Comparison of ENCODE assay signal across 20 cellular contexts in genomic region chr6:44508646-44509045, GRCh38.
A peak's percentile ranks its signal among the peaks of the same experiment; 100 is the strongest.
DNase-seq lines count a peak whose midpoint lies in the region; ATAC-seq and TF ChIP-seq lines count a peak whose summit lies in the region.
"Had no signal": no experiment of that assay in that cellular context is flagged by ENCODE, and none has a peak within 500 bp of the region (broad histone marks: within the 10 kb centered on the region; RNA-seq: fewer than 3 reads in every experiment).

No MANE protein-coding gene starts in this region.

- H3K79me2 ChIP-seq in PC-3 (ENCODE audit: low read length), result no peaks in the 10 kb centered on the region

- no peaks in the 10 kb centered on the region for H3K27me3 ChIP-seq in PC-3 (ENCODE audit: low read length)
- peaks cover 0 to 6% (median 2%) of the 10 kb centered on the region in 3 experiments for H3K27me3 ChIP-seq in neuronal stem cell (ENCODE audit: control insufficient read depth in 3 of 3, insufficient read depth in 3 of 3, low read depth in 1 of 3, low read length in 3 of 3)
- H3K27me3 ChIP-seq: BLaER1 treated with 17β-estradiol and CSF1 and Interleukin-3, amounts not matched to agents 10 nM and 100 nM; neural progenitor cell; Peyer's patch had no signal

- no TSS peak for BruUV-seq in PC-3 (replicated peaks; lab: Mats Ljungman, UMichigan)

- no peak overlapping the region for H3K4ac ChIP-seq in neuronal stem cell (ENCODE audit: low read length)

- DNase-seq in EH (ENCODE audit: low read depth) (peak; percentile 70), PC-3 (peak; percentile 73), fibroblast of peridontal ligament (ENCODE audit: extremely low read depth) (peak; percentile 78), skeletal muscle cell (ENCODE audit: low read depth) (peak; percentile 20), neuronal stem cell (ENCODE audit: low spot score) (no peak), occipital lobe (lab: John Stamatoyannopoulos, UW) (no peak), NCI-H1092 (lab: John Stamatoyannopoulos, UW) (no peak), cerebellar nuclear complex (lab: John Stamatoyannopoulos, UW) (no peak)
- DNase-seq: activated CD4-positive, alpha-beta T cell treated with anti-CD3 and anti-CD28 coated beads, Interleukin-2, amount 50 U/mL, for 4 hours; amygdala; glutamatergic neuron; GOT3; left ventricle myocardium superior; NCI-H1092 treated with DMSO at 0.1 percent for 48 hours; NCI-H2081; NCI-H446 treated with DMSO at 0.1 percent for 48 hours; Peyer's patch had no signal

- H3F3A ChIP-seq in PC-3 (ENCODE audit: low read length, unreplicated experiment), result no peaks in the 10 kb centered on the region

- H2BK12ac ChIP-seq in neuronal stem cell (ENCODE audit: low read length), result no peak overlapping the region

- POLR2A ChIA-PET in PC-3 (lab: Charles Lee; ENCODE audit: unreplicated experiment), result no interaction called here

- ATAC-seq in PC-3, result peak; percentile 98
- ATAC-seq: left ventricle myocardium superior had no signal

- no peak overlapping the region for H3K23ac ChIP-seq in neuronal stem cell (ENCODE audit: low read depth, low read length, poor library complexity)

- no peak overlapping the region for H2BK15ac ChIP-seq in neuronal stem cell (ENCODE audit: low read length)

- no peak overlapping the region for H3K14ac ChIP-seq in neuronal stem cell (ENCODE audit: low read length)

- no peak for TF ChIP-seq CTCF in PC-3 (conservative IDR thresholded peaks at IDR 0.05; ENCODE audit: low read depth, low read length)

- no peak overlapping the region for H2BK120ac ChIP-seq in neuronal stem cell (ENCODE audit: low read depth, low read length)

- H3K9me3 ChIP-seq in PC-3 (ENCODE audit: low read length) (no peaks in the 10 kb centered on the region), neuronal stem cell (replicated peaks in 1 of 2; ENCODE audit: control insufficient read depth in 2 of 2, insufficient read depth in 1 of 2, low read depth in 1 of 2, low read length in 2 of 2) (no peaks in the 10 kb centered on the region)
- H3K9me3 ChIP-seq: Peyer's patch had no signal

- no peak overlapping the region for H3K9ac ChIP-seq in PC-3 (ENCODE audit: low read length)
- H3K9ac ChIP-seq in neuronal stem cell (ENCODE audit: low read depth, low read length, poor library complexity), result no peak overlapping the region
- H3K9ac ChIP-seq: BLaER1 treated with 17β-estradiol and CSF1 and Interleukin-3, amounts not matched to agents 10 nM and 100 nM; KMS-11; neural progenitor cell had no signal

- no peaks in the 10 kb centered on the region for H4K20me1 ChIP-seq in PC-3 (ENCODE audit: low read length)
- H4K20me1 ChIP-seq: BLaER1 treated with 17β-estradiol and CSF1 and Interleukin-3, amounts not matched to agents 10 nM and 100 nM had no signal

- H2AK5ac ChIP-seq in neuronal stem cell (ENCODE audit: low read depth, low read length), result no peak overlapping the region

- no peak overlapping the region for H3K4me2 ChIP-seq in PC-3 (ENCODE audit: low read length)
- no peak overlapping the region for H3K4me2 ChIP-seq in neuronal stem cell (ENCODE audit: insufficient read depth, low read length, poor library complexity, severe bottlenecking)
- H3K4me2 ChIP-seq: BLaER1 treated with 17β-estradiol and CSF1 and Interleukin-3, amounts not matched to agents 10 nM and 100 nM; KMS-11; neural progenitor cell had no signal

- no peak overlapping the region for H4K8ac ChIP-seq in neuronal stem cell (ENCODE audit: low read depth, low read length)

- H2AFZ ChIP-seq in PC-3 (ENCODE audit: low read length), result no peak overlapping the region
- H2AFZ ChIP-seq in neuronal stem cell (ENCODE audit: low read length), result no peak overlapping the region
- H2AFZ ChIP-seq: neural progenitor cell had no signal

- H2BK5ac ChIP-seq in neuronal stem cell (ENCODE audit: low read length), result no peak overlapping the region

- H4K91ac ChIP-seq in neuronal stem cell (ENCODE audit: low read depth, low read length, poor library complexity), result no peak overlapping the region

- CTCF ChIA-PET in PC-3 (lab: Charles Lee), result interaction anchor here (0.7 to 1.4 kb wide), 2 partner anchors 22 to 33 kb away, joined by 3 to 7 read pairs; no protein-coding TSS in a partner anchor

- no peak overlapping the region for H3K18ac ChIP-seq in neuronal stem cell (ENCODE audit: low read length)

- H3K4me1 ChIP-seq in PC-3 (ENCODE audit: insufficient read depth, low read length) (peaks cover 13% of the 10 kb centered on the region), neuronal stem cell (ENCODE audit: control insufficient read depth in 2 of 2, insufficient read depth in 1 of 2, low read depth in 1 of 2, low read length in 2 of 2) (peaks cover 2% of the 10 kb centered on the region in 2 donors)
- H3K4me1 ChIP-seq: BLaER1 treated with 17β-estradiol and CSF1 and Interleukin-3, amounts not matched to agents 10 nM and 100 nM; neural progenitor cell; Peyer's patch had no signal

- 0 out of 2 replicates have a peak, but pooled peaks cover 4% of the 10 kb centered on the region for H3K9me2 ChIP-seq in PC-3 (replicated peaks; ENCODE audit: low read length)

- H3K27ac ChIP-seq in PC-3 (ENCODE audit: low read length) (peak overlapping the region; percentile 17; the same call in 1 of the 2 replicates), neuronal stem cell (replicated peaks; ENCODE audit: low read length) (no peak overlapping the region)
- H3K27ac ChIP-seq: BLaER1 treated with 17β-estradiol and CSF1 and Interleukin-3, amounts not matched to agents 10 nM and 100 nM; KMS-11; neural progenitor cell; Peyer's patch had no signal

- H3K36me3 ChIP-seq in PC-3 (ENCODE audit: low read depth, low read length) (no peaks in the 10 kb centered on the region), neuronal stem cell (replicated peaks in 1 of 2; ENCODE audit: control insufficient read depth in 2 of 2, insufficient read depth in 2 of 2, low read length in 2 of 2) (no peaks in the 10 kb centered on the region)
- H3K36me3 ChIP-seq: BLaER1 treated with 17β-estradiol and CSF1 and Interleukin-3, amounts not matched to agents 10 nM and 100 nM; neural progenitor cell; Peyer's patch had no signal

- intact Hi-C loops in PC-3 (cut with micrococcal nuclease), result loop anchor here (2.0 kb wide), 1 partner anchor 18 kb away; no protein-coding TSS in a partner anchor

- WGBS in neuronal stem cell (ENCODE audit: extremely low coverage in 2 of 2, insufficient read length in 2 of 2, insufficient replicate concordance in 1 of 2), 2 donors, result no CpG with 5 or more reads among the region's 1 CpG

- no peaks in the 10 kb centered on the region for H3K79me1 ChIP-seq in neuronal stem cell (ENCODE audit: low read depth, low read length)

- H3K4me3 ChIP-seq in PC-3 (ENCODE audit: low read length) (no peak overlapping the region), skeletal muscle cell (ENCODE audit: low read depth, low read length) (no peak overlapping the region), neuronal stem cell (ENCODE audit: low read length in 2 of 2) (no peak overlapping the region)
- H3K4me3 ChIP-seq: BLaER1 treated with 17β-estradiol and CSF1 and Interleukin-3, amounts not matched to agents 10 nM and 100 nM; neural progenitor cell; Peyer's patch had no signal

Comparison
In these comparisons a context has a peak if more than half of its experiments do, and no peak if none do; other contexts are left out.
1. DNase-seq: peak in EH (single experiment), PC-3 (single experiment), fibroblast of peridontal ligament (single experiment) and skeletal muscle cell (single experiment); none in neuronal stem cell (single experiment), occipital lobe (single experiment), NCI-H1092 (single experiment) and cerebellar nuclear complex (0 of 2).